Comparison of ENCODE assay signal across 1 cellular context in genomic region chr7:155283565-155284194, GRCh38.
TF ChIP-seq lines count a peak whose summit lies in the region.

No MANE protein-coding gene starts in this region.

TF ChIP-seq in GM12878, 131 proteins besides CTCF, POLR2A, EP300 and RAD21 (continued from another document):
- TF ChIP-seq, protein P1, sequence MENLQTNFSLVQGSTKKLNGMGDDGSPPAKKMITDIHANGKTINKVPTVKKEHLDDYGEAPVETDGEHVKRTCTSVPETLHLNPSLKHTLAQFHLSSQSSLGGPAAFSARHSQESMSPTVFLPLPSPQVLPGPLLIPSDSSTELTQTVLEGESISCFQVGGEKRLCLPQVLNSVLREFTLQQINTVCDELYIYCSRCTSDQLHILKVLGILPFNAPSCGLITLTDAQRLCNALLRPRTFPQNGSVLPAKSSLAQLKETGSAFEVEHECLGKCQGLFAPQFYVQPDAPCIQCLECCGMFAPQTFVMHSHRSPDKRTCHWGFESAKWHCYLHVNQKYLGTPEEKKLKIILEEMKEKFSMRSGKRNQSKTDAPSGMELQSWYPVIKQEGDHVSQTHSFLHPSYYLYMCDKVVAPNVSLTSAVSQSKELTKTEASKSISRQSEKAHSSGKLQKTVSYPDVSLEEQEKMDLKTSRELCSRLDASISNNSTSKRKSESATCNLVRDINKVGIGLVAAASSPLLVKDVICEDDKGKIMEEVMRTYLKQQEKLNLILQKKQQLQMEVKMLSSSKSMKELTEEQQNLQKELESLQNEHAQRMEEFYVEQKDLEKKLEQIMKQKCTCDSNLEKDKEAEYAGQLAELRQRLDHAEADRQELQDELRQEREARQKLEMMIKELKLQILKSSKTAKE (IDR thresholded peaks at IDR 0.05; ENCODE audit: low read depth, poor library complexity, severe bottlenecking): peak; percentile 76
- peak; percentile 33; the same call in 1 of the 2 replicates for TF ChIP-seq FOXM1 (IDR thresholded peaks at IDR 0.05; ENCODE audit: low read depth, low read length)
- TF ChIP-seq EED (IDR thresholded peaks at IDR 0.05; ENCODE audit: low read depth): 0 out of 2 replicates have a peak, but pooled peaks have one; percentile 44
- TF ChIP-seq IKZF2 (IDR thresholded peaks at IDR 0.05): peak; percentile 91
- TF ChIP-seq, protein P2, sequence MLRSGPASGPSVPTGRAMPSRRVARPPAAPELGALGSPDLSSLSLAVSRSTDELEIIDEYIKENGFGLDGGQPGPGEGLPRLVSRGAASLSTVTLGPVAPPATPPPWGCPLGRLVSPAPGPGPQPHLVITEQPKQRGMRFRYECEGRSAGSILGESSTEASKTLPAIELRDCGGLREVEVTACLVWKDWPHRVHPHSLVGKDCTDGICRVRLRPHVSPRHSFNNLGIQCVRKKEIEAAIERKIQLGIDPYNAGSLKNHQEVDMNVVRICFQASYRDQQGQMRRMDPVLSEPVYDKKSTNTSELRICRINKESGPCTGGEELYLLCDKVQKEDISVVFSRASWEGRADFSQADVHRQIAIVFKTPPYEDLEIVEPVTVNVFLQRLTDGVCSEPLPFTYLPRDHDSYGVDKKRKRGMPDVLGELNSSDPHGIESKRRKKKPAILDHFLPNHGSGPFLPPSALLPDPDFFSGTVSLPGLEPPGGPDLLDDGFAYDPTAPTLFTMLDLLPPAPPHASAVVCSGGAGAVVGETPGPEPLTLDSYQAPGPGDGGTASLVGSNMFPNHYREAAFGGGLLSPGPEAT (IDR thresholded peaks at IDR 0.05; ENCODE audit: low read depth): peak; percentile 82
- no peak for TF ChIP-seq WRNIP1 (IDR thresholded peaks at IDR 0.05; ENCODE audit: borderline replicate concordance, low read depth, low read length)
- no peak for TF ChIP-seq SUZ12 (IDR thresholded peaks at IDR 0.05; ENCODE audit: unreplicated experiment)
- TF ChIP-seq NFYA (IDR thresholded peaks at IDR 0.05; ENCODE audit: borderline replicate concordance, low read depth, low read length): no peak
- peak; percentile 93 for TF ChIP-seq RUNX3 (IDR thresholded peaks at IDR 0.05; ENCODE audit: low read length)
- TF ChIP-seq PAX5 (IDR thresholded peaks at IDR 0.05; ENCODE audit: borderline replicate concordance, low read depth, low read length): peak; percentile 15; the same call in 1 of the 2 replicates
- TF ChIP-seq IRF4 (IDR thresholded peaks at IDR 0.05; ENCODE audit: low read depth, low read length): no peak
- peak; percentile 53; the same call in 1 of the 2 replicates for TF ChIP-seq BCL11A (IDR thresholded peaks at IDR 0.05; ENCODE audit: low read depth, low read length)
- TF ChIP-seq ZSCAN29 (IDR thresholded peaks at IDR 0.05): no peak
- TF ChIP-seq CBFB (IDR thresholded peaks at IDR 0.05; ENCODE audit: low read depth): peak; percentile 43; the same call in 1 of the 2 replicates
- TF ChIP-seq CEBPB (IDR thresholded peaks at IDR 0.05; ENCODE audit: borderline replicate concordance in 1 of 2, low read depth in 2 of 2, low read length in 2 of 2): no peak
- no peak for TF ChIP-seq GABPA (IDR thresholded peaks at IDR 0.05; ENCODE audit: low read depth)
- no peak for TF ChIP-seq NRF1 (conservative IDR thresholded peaks at IDR 0.05; ENCODE audit: low read depth, low read length)
- no peak for TF ChIP-seq ZNF274 (IDR thresholded peaks at IDR 0.05; ENCODE audit: insufficient read depth, insufficient read length)
- TF ChIP-seq NR2F1 (conservative IDR thresholded peaks at IDR 0.05): peak; percentile 23
- TF ChIP-seq CREM (IDR thresholded peaks at IDR 0.05; ENCODE audit: low read depth): no peak
- TF ChIP-seq, protein P3, sequence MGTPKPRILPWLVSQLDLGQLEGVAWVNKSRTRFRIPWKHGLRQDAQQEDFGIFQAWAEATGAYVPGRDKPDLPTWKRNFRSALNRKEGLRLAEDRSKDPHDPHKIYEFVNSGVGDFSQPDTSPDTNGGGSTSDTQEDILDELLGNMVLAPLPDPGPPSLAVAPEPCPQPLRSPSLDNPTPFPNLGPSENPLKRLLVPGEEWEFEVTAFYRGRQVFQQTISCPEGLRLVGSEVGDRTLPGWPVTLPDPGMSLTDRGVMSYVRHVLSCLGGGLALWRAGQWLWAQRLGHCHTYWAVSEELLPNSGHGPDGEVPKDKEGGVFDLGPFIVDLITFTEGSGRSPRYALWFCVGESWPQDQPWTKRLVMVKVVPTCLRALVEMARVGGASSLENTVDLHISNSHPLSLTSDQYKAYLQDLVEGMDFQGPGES (IDR thresholded peaks at IDR 0.05): no peak
- no peak for TF ChIP-seq KLF5 (IDR thresholded peaks at IDR 0.05; ENCODE audit: partially characterized antibody)
- TF ChIP-seq NFIC (IDR thresholded peaks at IDR 0.05; ENCODE audit: low read depth, low read length): peak; percentile 49
- peak; percentile 95 for TF ChIP-seq MTA2 (IDR thresholded peaks at IDR 0.05; ENCODE audit: low read depth)
- TF ChIP-seq BMI1 (IDR thresholded peaks at IDR 0.05; ENCODE audit: borderline replicate concordance): peak; percentile 18; the same call in 1 of the 2 replicates
- TF ChIP-seq, protein P4, sequence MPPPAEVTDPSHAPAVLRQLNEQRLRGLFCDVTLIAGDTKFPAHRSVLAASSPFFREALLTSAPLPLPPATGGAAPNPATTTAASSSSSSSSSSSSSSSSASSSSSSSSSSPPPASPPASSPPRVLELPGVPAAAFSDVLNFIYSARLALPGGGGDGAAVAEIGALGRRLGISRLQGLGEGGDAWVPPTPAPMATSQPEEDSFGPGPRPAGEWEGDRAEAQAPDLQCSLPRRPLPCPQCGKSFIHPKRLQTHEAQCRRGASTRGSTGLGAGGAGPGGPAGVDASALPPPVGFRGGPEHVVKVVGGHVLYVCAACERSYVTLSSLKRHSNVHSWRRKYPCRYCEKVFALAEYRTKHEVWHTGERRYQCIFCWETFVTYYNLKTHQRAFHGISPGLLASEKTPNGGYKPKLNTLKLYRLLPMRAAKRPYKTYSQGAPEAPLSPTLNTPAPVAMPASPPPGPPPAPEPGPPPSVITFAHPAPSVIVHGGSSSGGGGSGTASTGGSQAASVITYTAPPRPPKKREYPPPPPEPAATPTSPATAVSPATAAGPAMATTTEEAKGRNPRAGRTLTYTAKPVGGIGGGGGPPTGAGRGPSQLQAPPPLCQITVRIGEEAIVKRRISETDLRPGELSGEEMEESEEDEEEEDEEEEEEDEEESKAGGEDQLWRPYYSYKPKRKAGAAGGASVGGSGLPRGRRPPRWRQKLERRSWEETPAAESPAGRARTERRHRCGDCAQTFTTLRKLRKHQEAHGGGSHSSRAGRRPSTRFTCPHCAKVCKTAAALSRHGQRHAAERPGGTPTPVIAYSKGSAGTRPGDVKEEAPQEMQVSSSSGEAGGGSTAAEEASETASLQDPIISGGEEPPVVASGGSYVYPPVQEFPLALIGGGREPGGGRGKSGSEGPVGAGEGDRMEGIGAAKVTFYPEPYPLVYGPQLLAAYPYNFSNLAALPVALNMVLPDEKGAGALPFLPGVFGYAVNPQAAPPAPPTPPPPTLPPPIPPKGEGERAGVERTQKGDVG (CRISPR knock-in tag; IDR thresholded peaks at IDR 0.05): no peak
- peak; percentile 76 for TF ChIP-seq ATF7 (IDR thresholded peaks at IDR 0.05; ENCODE audit: low read depth)
- peak; percentile 48 for TF ChIP-seq MEF2B (IDR thresholded peaks at IDR 0.05; ENCODE audit: partially characterized antibody, poor library complexity, severe bottlenecking)
- TF ChIP-seq NBN (IDR thresholded peaks at IDR 0.05): 0 out of 2 replicates have a peak, but pooled peaks have one; percentile 27
- no peak for TF ChIP-seq ASH2L (IDR thresholded peaks at IDR 0.05; ENCODE audit: borderline replicate concordance, low read depth)
- no peak for TF ChIP-seq RB1 (IDR thresholded peaks at IDR 0.05; ENCODE audit: borderline replicate concordance)
- peak; percentile 86 for TF ChIP-seq IKZF1 (conservative IDR thresholded peaks at IDR 0.05)
- TF ChIP-seq ETV6 (conservative IDR thresholded peaks at IDR 0.05 in 1 of 2, IDR thresholded peaks at IDR 0.05 in 1 of 2; ENCODE audit: borderline replicate concordance in 1 of 2, low read depth in 1 of 2): 0 out of 4 replicates have a peak, but pooled peaks of 1 of the 2 experiments have one; percentile 13
- no peak for TF ChIP-seq EZH2 (IDR thresholded peaks at IDR 0.05; ENCODE audit: borderline replicate concordance, control insufficient read depth, low read depth, low read length)
- TF ChIP-seq ZNF384 (IDR thresholded peaks at IDR 0.05; ENCODE audit: borderline replicate concordance, low read depth, low read length): no peak
- no peak for TF ChIP-seq TARDBP (IDR thresholded peaks at IDR 0.05; ENCODE audit: borderline replicate concordance)
- 0 out of 2 replicates have a peak, but pooled peaks have one; percentile 40 for TF ChIP-seq GATAD2B (conservative IDR thresholded peaks at IDR 0.05; ENCODE audit: low read depth)
- TF ChIP-seq, protein P5, sequence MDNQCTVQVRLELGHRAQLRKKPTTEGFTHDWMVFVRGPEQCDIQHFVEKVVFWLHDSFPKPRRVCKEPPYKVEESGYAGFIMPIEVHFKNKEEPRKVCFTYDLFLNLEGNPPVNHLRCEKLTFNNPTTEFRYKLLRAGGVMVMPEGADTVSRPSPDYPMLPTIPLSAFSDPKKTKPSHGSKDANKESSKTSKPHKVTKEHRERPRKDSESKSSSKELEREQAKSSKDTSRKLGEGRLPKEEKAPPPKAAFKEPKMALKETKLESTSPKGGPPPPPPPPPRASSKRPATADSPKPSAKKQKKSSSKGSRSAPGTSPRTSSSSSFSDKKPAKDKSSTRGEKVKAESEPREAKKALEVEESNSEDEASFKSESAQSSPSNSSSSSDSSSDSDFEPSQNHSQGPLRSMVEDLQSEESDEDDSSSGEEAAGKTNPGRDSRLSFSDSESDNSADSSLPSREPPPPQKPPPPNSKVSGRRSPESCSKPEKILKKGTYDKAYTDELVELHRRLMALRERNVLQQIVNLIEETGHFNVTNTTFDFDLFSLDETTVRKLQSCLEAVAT (IDR thresholded peaks at IDR 0.05): peak; percentile 47; the same call in 1 of the 2 replicates
- no peak for TF ChIP-seq SRF (IDR thresholded peaks at IDR 0.05; ENCODE audit: low read depth in 2 of 2, low read length in 2 of 2)
- peak in 1 of 2 experiments; percentile 40; a peak in 1 of 4 replicates for TF ChIP-seq BHLHE40 (IDR thresholded peaks at IDR 0.05; ENCODE audit: borderline replicate concordance in 1 of 2, low read depth in 2 of 2, low read length in 1 of 2)
- TF ChIP-seq SUPT20H (IDR thresholded peaks at IDR 0.05; ENCODE audit: borderline replicate concordance, control insufficient read depth, low read depth, low read length): no peak
- TF ChIP-seq NFXL1 (IDR thresholded peaks at IDR 0.05; ENCODE audit: borderline replicate concordance): no peak
- no peak for TF ChIP-seq FOS (IDR thresholded peaks at IDR 0.05; ENCODE audit: borderline replicate concordance, extremely low read depth, insufficient read length)
